Comparison of ENCODE assay signal across 17 cellular contexts in genomic region chr4:7797330-7797729, GRCh38.
"Had no signal": no experiment of that assay in that cellular context is flagged by ENCODE, and none has a peak within 500 bp of the region (broad histone marks: within the 10 kb centered on the region; RNA-seq: fewer than 3 reads in every experiment).

No MANE protein-coding gene starts in this region.

- DNase-seq: cortex of kidney; effector memory CD8-positive, alpha-beta T cell; mucosa of descending colon; naive B cell; psoas muscle; right cardiac atrium; sigmoid colon; stimulated activated CD4-positive, alpha-beta T cell treated with anti-CD3 and anti-CD28 coated beads, Interleukin-4, amount 100 ng/mL, for 4 hours; stimulated activated naive B cell treated with anti-CD40 and anti-IgM and Interleukin-4, amounts not matched to agents 10 μg/mL and 1 μg/mL and 100 μg/mL, for 72 hours; transverse colon; uterus had no signal

- H3K36me3 Mint-ChIP-seq: naive B cell had no signal

- H3K4me3 Mint-ChIP-seq: effector memory CD8-positive, alpha-beta T cell; memory B cell; mesothelial cell of epicardium; naive B cell; natural killer cell treated with Interleukin-12 subunit alpha and Interleukin-12 subunit beta and Interleukin-15 and Interleukin-18, amount 100 ng/mL, for 72 hours; neural crest cell; stimulated activated naive B cell treated with anti-CD40 and anti-IgM and Interleukin-4, amounts not matched to agents 10 μg/mL and 1 μg/mL and 100 μg/mL, for 72 hours; stimulated activated naive CD8-positive, alpha-beta T cell treated with anti-CD3 and anti-CD28 coated beads, Interleukin-15, Interleukin-2, amounts not matched to agents 100 ng/mL and 50 ng/mL, for 24 hours had no signal

- ATAC-seq: effector memory CD8-positive, alpha-beta T cell; mucosa of descending colon; natural killer cell treated with Interleukin-12 subunit alpha and Interleukin-12 subunit beta and Interleukin-15 and Interleukin-18, amount 100 ng/mL, for 72 hours; psoas muscle; right cardiac atrium; stimulated activated naive B cell treated with anti-CD40 and anti-IgM and Interleukin-4, amounts not matched to agents 10 μg/mL and 1 μg/mL and 100 μg/mL, for 72 hours; upper lobe of right lung had no signal

- H3K27ac Mint-ChIP-seq: effector memory CD8-positive, alpha-beta T cell; memory B cell; mesothelial cell of epicardium; naive B cell; natural killer cell treated with Interleukin-12 subunit alpha and Interleukin-12 subunit beta and Interleukin-15 and Interleukin-18, amount 100 ng/mL, for 72 hours; stimulated activated naive B cell treated with anti-CD40 and anti-IgM and Interleukin-4, amounts not matched to agents 10 μg/mL and 1 μg/mL and 100 μg/mL, for 72 hours; stimulated activated naive CD8-positive, alpha-beta T cell treated with anti-CD3 and anti-CD28 coated beads, Interleukin-15, Interleukin-2, amounts not matched to agents 100 ng/mL and 50 ng/mL, for 24 hours had no signal

- H3K9me3 Mint-ChIP-seq: effector memory CD8-positive, alpha-beta T cell; mesothelial cell of epicardium; natural killer cell treated with Interleukin-12 subunit alpha and Interleukin-12 subunit beta and Interleukin-15 and Interleukin-18, amount 100 ng/mL, for 72 hours; stimulated activated naive CD8-positive, alpha-beta T cell treated with anti-CD3 and anti-CD28 coated beads, Interleukin-15, Interleukin-2, amounts not matched to agents 100 ng/mL and 50 ng/mL, for 24 hours had no signal

- H3K27me3 Mint-ChIP-seq: effector memory CD8-positive, alpha-beta T cell; natural killer cell treated with Interleukin-12 subunit alpha and Interleukin-12 subunit beta and Interleukin-15 and Interleukin-18, amount 100 ng/mL, for 72 hours; stimulated activated naive CD8-positive, alpha-beta T cell treated with anti-CD3 and anti-CD28 coated beads, Interleukin-15, Interleukin-2, amounts not matched to agents 100 ng/mL and 50 ng/mL, for 24 hours had no signal
